Comparison of ENCODE assay signal across 8 cellular contexts in the genomic region with DNA sequence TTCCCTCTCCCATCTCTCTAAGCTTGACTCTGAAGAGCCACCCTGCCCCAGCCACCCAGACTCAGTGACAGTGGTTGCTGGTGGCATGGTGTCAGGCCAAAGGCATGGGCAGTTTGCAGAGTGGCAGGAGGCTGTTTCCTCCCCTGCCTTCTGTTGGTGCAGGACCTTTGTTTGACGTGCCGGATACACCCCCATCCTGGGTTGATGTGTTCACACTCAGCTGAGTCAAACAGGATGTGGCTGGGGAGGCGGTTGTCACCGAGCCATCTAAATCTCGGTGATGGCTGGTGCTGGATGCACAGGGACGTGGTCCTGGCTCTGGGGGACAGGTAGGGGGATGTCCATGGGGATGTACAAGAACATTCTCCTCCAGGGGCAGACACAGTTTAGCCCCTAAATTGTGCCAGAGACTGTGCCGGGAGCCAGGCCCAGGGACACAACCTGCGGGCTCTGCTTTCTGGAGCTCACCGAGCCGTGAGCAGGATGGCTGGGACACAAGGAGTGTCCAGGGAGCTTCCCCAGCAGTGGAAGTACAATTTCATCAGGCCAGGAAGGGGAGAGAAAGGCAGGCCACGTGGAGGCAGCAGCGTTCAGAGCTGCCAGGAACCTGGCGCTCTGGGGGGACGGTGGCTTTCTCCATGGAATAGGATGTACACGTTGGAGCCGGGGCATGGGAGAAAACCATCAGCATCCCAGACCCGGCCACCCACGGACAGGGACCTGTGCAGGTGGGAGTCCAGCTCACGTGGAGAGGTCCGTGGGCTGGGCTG.
DNase-seq lines count a peak whose midpoint lies in the region; ATAC-seq and TF ChIP-seq lines count a peak whose summit lies in the region.

No MANE protein-coding gene starts in this region.

- intact Hi-C loops in natural killer cell (cut with micrococcal nuclease): loop anchor here (1.0 to 2.0 kb wide), 2 partner anchors 40 to 60 kb away; no protein-coding TSS in a partner anchor

- TF ChIP-seq CTCF in chondrocyte (IDR thresholded peaks at IDR 0.05) (no peak), natural killer cell (IDR thresholded peaks at IDR 0.05) (no peak)

- H3K27me3 Mint-ChIP-seq in chondrocyte (ENCODE audit: low read depth): no peaks in the 10 kb centered on the region
- no peaks in the 10 kb centered on the region for H3K27me3 Mint-ChIP-seq in natural killer cell (ENCODE audit: low read depth in 2 of 2)

- H3K36me3 Mint-ChIP-seq in chondrocyte (ENCODE audit: low read depth): peaks cover 15% of the 10 kb centered on the region
- no peaks in the 10 kb centered on the region for H3K36me3 Mint-ChIP-seq in natural killer cell

- DNase-seq in chondrocyte (ENCODE audit: low spot score) (no peak), natural killer cell (peak; percentile 82), stromal cell of bone marrow (ENCODE audit: low read depth) (peak; percentile 67), medulla oblongata (ENCODE audit: extremely low spot score) (no peak), KG1 (lab: John Stamatoyannopoulos, UW) (no peak)

- ATAC-seq in GM19035 (IDR thresholded peaks at IDR 0.05; ENCODE audit: unreplicated experiment) (peak; percentile 69), HG03460 (IDR thresholded peaks at IDR 0.05; ENCODE audit: unreplicated experiment) (peak; percentile 59), natural killer cell (peak; percentile 82 to 88 (median 86))
- peak; percentile 89 for ATAC-seq in activated CD4-positive, CD25-positive, alpha-beta regulatory T cell treated with anti-CD3 and anti-CD28 coated beads, Interleukin-2, amount 50 U/mL, for 24 hours

- H3K27ac Mint-ChIP-seq in chondrocyte (ENCODE audit: unreplicated experiment) (peak overlapping the region; percentile 84), natural killer cell (peak overlapping the region; percentile 92 to 98)

- H3K9me3 Mint-ChIP-seq in chondrocyte (ENCODE audit: low read depth) (no peaks in the 10 kb centered on the region), natural killer cell (no peaks in the 10 kb centered on the region)

- no peak overlapping the region for H3K4me3 Mint-ChIP-seq in chondrocyte (ENCODE audit: unreplicated experiment)
- H3K4me3 Mint-ChIP-seq in natural killer cell: peak overlapping the region; percentile 80

- H3K4me1 Mint-ChIP-seq in chondrocyte (ENCODE audit: low read depth) (peaks cover 66% of the 10 kb centered on the region), natural killer cell (peaks cover 83 to 96% of the 10 kb centered on the region in 2 donors)

Comparison
In these comparisons a context has a peak if more than half of its experiments do, and no peak if none do; other contexts are left out.
1. DNase-seq: peak in natural killer cell (single experiment) and stromal cell of bone marrow (single experiment); none in chondrocyte (single experiment), medulla oblongata (single experiment) and KG1 (single experiment).
2. Peak in every context shown above with its lines, with median percentiles within 50 percentile points of each other: ATAC-seq.